24 cellular contexts compared by ENCODE assay signal in genomic region chr7:157650131-157650631, GRCh38.
"Had no signal": no experiment of that assay in that cellular context is flagged by ENCODE, and none has a peak within 500 bp of the region (broad histone marks: within the 10 kb centered on the region; RNA-seq: fewer than 3 reads in every experiment).

No MANE protein-coding gene starts in this region.

- H3K4me1 Mint-ChIP-seq: activated naive CD4-positive, alpha-beta T cell treated with anti-CD3 and anti-CD28 coated beads, Interleukin-2, amount 50 U/mL, for 24 hours; WTC11 had no signal

- H3K9me3 Mint-ChIP-seq: activated naive CD4-positive, alpha-beta T cell treated with anti-CD3 and anti-CD28 coated beads, Interleukin-2, amount 50 U/mL, for 24 hours had no signal

- FAIRE-seq: bronchial epithelial cell, K562 had no signal

- H3K4me1 ChIP-seq: SJSA1 had no signal

- H3K27ac Mint-ChIP-seq: activated CD8-positive, alpha-beta T cell treated with anti-CD3 and anti-CD28 coated beads, Interleukin-2, amount 10 ng/mL, durations not matched to agents 7 days and 5 days; activated naive CD4-positive, alpha-beta T cell treated with anti-CD3 and anti-CD28 coated beads, Interleukin-2, amount 50 U/mL, for 24 hours; WTC11 had no signal

- H3K27me3 Mint-ChIP-seq: activated naive CD4-positive, alpha-beta T cell treated with anti-CD3 and anti-CD28 coated beads, Interleukin-2, amount 50 U/mL, for 24 hours had no signal

- H3K27me3 ChIP-seq: SJSA1 had no signal

- DNase-seq: activated CD4-positive, alpha-beta T cell treated with anti-CD3 and anti-CD28 coated beads for 48 hours; activated CD4-positive, alpha-beta T cell treated with anti-CD3 and anti-CD28 coated beads, Interleukin-2, amount 50 U/mL, for 4 hours; activated CD4-positive, CD25-positive, alpha-beta regulatory T cell treated with anti-CD3 and anti-CD28 coated beads, Interleukin-2, amount 50 U/mL, for 72 hours; activated CD8-positive, alpha-beta memory T cell treated with anti-CD3 and anti-CD28 coated beads, Interleukin-2, amount 50 U/mL, for 48 hours; activated CD8-positive, alpha-beta T cell treated with anti-CD3 and anti-CD28 coated beads, Interleukin-2, amount 10 ng/mL, durations not matched to agents 7 days and 5 days; activated T-cell treated with anti-CD3 and anti-CD28 coated beads, Interleukin-2, amount 50 U/mL, for 1 hour; Karpas-422; MM.1S; NCI-H1105 treated with DMSO at 0.1 percent for 48 hours; NCI-H146; NCI-H1930; NCI-H345; NCI-H510A; NCI-H69; NK-92 treated with Interleukin-12 subunit alpha and Interleukin-12 subunit beta, amount 100 ng/mL, for 24 hours; OCI-M1; SHP77; SW 1271 had no signal

- H3K4me3 Mint-ChIP-seq: activated CD8-positive, alpha-beta T cell treated with anti-CD3 and anti-CD28 coated beads, Interleukin-2, amount 10 ng/mL, durations not matched to agents 7 days and 5 days; activated naive CD4-positive, alpha-beta T cell treated with anti-CD3 and anti-CD28 coated beads, Interleukin-2, amount 50 U/mL, for 24 hours; WTC11 had no signal

- H3K27ac ChIP-seq: RWPE1, SJSA1 had no signal

- H3K4me3 ChIP-seq: K562, SJSA1 had no signal

- H3K36me3 ChIP-seq: SJSA1 had no signal

- H3K36me3 Mint-ChIP-seq: activated naive CD4-positive, alpha-beta T cell treated with anti-CD3 and anti-CD28 coated beads, Interleukin-2, amount 50 U/mL, for 24 hours had no signal

- H3K9me3 ChIP-seq: SJSA1 had no signal
